In the genomic region with DNA sequence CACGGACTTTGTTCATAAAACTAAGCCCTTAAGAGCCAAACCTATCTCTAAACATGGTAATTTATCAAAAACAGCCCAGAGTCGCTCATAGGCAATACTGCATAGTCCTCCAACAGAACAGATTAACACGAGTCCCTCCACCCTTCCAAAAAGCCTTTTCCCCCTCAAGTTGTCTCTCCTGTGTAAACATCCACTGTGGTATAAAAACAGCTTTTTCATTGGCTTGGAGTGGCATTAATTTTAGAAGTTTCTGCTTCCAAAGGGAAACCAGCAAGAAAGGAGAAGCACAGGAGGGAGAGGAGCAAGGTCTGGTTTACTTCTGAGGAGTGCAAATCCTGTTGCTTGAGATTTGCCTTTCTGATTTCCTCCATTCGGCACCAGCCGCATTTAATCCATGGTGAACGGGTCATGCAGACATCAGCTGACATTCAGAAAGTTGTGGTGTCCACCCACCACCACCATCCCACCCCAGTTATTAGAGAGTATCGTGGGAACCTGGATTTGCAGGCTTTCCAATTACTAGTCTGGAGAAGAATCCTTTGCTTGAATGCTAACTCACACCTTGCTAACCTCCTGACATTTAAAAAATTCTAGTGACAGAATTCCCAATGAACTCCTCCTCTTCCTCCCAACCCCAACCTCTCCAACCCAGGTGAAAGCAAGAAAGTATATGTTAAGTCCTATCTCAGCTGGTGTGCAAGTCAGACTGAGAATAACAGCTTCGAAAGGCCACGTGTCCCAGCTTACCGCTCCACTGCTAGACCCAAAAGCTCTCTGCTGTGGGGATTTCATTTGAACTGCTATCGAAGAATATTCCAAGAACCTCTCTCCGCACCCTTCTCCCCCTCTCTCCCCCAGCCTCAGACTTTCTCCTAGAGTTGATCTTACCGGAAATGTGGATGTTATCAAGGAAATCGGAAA, we compare ENCODE assay signal across 14 cellular contexts. TPM values are rescaled to one million over a fixed set of nuclear protein-coding genes. Genes with fewer than 3 reads are reported as not detected.
DNase-seq lines count a peak whose midpoint lies in the region; ATAC-seq and TF ChIP-seq lines count a peak whose summit lies in the region.
"Had no signal": no experiment of that assay in that cellular context is flagged by ENCODE, and none has a peak within 500 bp of the region (broad histone marks: within the 10 kb centered on the region; RNA-seq: fewer than 3 reads in every experiment).

No MANE protein-coding gene starts in this region.

- ATAC-seq in GM18499 (IDR thresholded peaks at IDR 0.05; ENCODE audit: insufficient read depth, unreplicated experiment) (peak; percentile 62), GM21367 (IDR thresholded peaks at IDR 0.05; ENCODE audit: unreplicated experiment) (peak; percentile 71), HG03060 (IDR thresholded peaks at IDR 0.05; ENCODE audit: low read depth, unreplicated experiment) (peak; percentile 53), SK-N-SH treated with all-trans-retinoic acid at 6 μM for 48 hours (no peak), right lobe of liver (no peak)

- H3K27ac ChIP-seq in colonic mucosa: peak overlapping the region; percentile 16
- no peak overlapping the region for H3K27ac ChIP-seq in right lobe of liver
- H3K27ac ChIP-seq: C4-2B, PC-9 had no signal

- H3K36me3 ChIP-seq in colonic mucosa (no peaks in the 10 kb centered on the region), right lobe of liver (no peaks in the 10 kb centered on the region)
- H3K36me3 ChIP-seq: MG63 had no signal

- TF ChIP-seq POLR2A in right lobe of liver (IDR thresholded peaks at IDR 0.05): no peak

- no peaks in the 10 kb centered on the region for H3K9me3 ChIP-seq in colonic mucosa
- H3K9me3 ChIP-seq in right lobe of liver: no peaks in the 10 kb centered on the region
- H3K9me3 ChIP-seq: MG63 had no signal

- TF ChIP-seq CTCF in colonic mucosa (IDR thresholded peaks at IDR 0.05) (no peak), right lobe of liver (IDR thresholded peaks at IDR 0.05) (no peak)

- H3K9ac ChIP-seq in colonic mucosa (ENCODE audit: low read depth in 2 of 2, low read length in 2 of 2): no peak overlapping the region

- H3K4me3 ChIP-seq in colonic mucosa: no peak overlapping the region
- H3K4me3 ChIP-seq in right lobe of liver: no peak overlapping the region
- H3K4me3 ChIP-seq: MG63, PC-9 had no signal

- intact Hi-C loops in colonic mucosa (cut with DNase I): no loop called here
- intact Hi-C loops in right lobe of liver (cut with DNase I): no loop called here

- 74% methylated on average over 13 of the region's 14 CpGs for WGBS in right lobe of liver (ENCODE audit: insufficient coverage, low coverage, low lambda C conversion rate, missing lambda C conversion rate)

- DNase-seq in colonic mucosa (no peak), OCI-M2 (lab: John Stamatoyannopoulos, UW; ENCODE audit: unreplicated experiment) (no peak), C1 segment of cervical spinal cord (lab: John Stamatoyannopoulos, UW) (no peak), right lobe of liver (no peak)
- DNase-seq: activated CD4-positive, alpha-beta T cell treated with anti-CD3 and anti-CD28 coated beads for 4 hours; amygdala; mesenchymal stem cell; MG63; PC-9 had no signal

- H3K4me1 ChIP-seq in colonic mucosa: no peaks in the 10 kb centered on the region
- peaks cover 0 to 10% (median 1%) of the 10 kb centered on the region in 4 donors for H3K4me1 ChIP-seq in right lobe of liver

- H3K27me3 ChIP-seq in colonic mucosa (no peaks in the 10 kb centered on the region), right lobe of liver (peaks cover 0 to 9% of the 10 kb centered on the region in 2 donors)

TF ChIP-seq in SK-N-SH treated with all-trans-retinoic acid at 6 μM for 48 hours, 23 proteins besides CTCF, POLR2A, EP300 and RAD21:
- TF ChIP-seq ISL1 (CRISPR knock-in tag; IDR thresholded peaks at IDR 0.05) (no peak), ZFP3 (CRISPR knock-in tag; IDR thresholded peaks at IDR 0.05) (no peak), TOX (CRISPR knock-in tag; IDR thresholded peaks at IDR 0.05; ENCODE audit: borderline replicate concordance) (no peak), ZNF8 (CRISPR knock-in tag; IDR thresholded peaks at IDR 0.05) (no peak), ZFP30 (CRISPR knock-in tag; IDR thresholded peaks at IDR 0.05) (no peak), GLIS3 (CRISPR knock-in tag; IDR thresholded peaks at IDR 0.05) (no peak), ESRRG (CRISPR knock-in tag; IDR thresholded peaks at IDR 0.05) (no peak), ARNTL (CRISPR knock-in tag; IDR thresholded peaks at IDR 0.05; ENCODE audit: borderline replicate concordance, low read depth) (no peak)
- TF ChIP-seq, protein P1, sequence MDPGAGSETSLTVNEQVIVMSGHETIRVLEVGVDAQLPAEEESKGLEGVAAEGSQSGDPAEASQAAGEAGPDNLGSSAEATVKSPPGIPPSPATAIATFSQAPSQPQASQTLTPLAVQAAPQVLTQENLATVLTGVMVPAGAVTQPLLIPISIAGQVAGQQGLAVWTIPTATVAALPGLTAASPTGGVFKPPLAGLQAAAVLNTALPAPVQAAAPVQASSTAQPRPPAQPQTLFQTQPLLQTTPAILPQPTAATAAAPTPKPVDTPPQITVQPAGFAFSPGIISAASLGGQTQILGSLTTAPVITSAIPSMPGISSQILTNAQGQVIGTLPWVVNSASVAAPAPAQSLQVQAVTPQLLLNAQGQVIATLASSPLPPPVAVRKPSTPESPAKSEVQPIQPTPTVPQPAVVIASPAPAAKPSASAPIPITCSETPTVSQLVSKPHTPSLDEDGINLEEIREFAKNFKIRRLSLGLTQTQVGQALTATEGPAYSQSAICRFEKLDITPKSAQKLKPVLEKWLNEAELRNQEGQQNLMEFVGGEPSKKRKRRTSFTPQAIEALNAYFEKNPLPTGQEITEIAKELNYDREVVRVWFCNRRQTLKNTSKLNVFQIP (CRISPR knock-in tag; IDR thresholded peaks at IDR 0.05; ENCODE audit: borderline replicate concordance, low read depth): no peak
- TF ChIP-seq, protein P2, sequence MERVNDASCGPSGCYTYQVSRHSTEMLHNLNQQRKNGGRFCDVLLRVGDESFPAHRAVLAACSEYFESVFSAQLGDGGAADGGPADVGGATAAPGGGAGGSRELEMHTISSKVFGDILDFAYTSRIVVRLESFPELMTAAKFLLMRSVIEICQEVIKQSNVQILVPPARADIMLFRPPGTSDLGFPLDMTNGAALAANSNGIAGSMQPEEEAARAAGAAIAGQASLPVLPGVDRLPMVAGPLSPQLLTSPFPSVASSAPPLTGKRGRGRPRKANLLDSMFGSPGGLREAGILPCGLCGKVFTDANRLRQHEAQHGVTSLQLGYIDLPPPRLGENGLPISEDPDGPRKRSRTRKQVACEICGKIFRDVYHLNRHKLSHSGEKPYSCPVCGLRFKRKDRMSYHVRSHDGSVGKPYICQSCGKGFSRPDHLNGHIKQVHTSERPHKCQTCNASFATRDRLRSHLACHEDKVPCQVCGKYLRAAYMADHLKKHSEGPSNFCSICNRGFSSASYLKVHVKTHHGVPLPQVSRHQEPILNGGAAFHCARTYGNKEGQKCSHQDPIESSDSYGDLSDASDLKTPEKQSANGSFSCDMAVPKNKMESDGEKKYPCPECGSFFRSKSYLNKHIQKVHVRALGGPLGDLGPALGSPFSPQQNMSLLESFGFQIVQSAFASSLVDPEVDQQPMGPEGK (CRISPR knock-in tag; IDR thresholded peaks at IDR 0.05; ENCODE audit: borderline replicate concordance): no peak
- TF ChIP-seq, protein P3, sequence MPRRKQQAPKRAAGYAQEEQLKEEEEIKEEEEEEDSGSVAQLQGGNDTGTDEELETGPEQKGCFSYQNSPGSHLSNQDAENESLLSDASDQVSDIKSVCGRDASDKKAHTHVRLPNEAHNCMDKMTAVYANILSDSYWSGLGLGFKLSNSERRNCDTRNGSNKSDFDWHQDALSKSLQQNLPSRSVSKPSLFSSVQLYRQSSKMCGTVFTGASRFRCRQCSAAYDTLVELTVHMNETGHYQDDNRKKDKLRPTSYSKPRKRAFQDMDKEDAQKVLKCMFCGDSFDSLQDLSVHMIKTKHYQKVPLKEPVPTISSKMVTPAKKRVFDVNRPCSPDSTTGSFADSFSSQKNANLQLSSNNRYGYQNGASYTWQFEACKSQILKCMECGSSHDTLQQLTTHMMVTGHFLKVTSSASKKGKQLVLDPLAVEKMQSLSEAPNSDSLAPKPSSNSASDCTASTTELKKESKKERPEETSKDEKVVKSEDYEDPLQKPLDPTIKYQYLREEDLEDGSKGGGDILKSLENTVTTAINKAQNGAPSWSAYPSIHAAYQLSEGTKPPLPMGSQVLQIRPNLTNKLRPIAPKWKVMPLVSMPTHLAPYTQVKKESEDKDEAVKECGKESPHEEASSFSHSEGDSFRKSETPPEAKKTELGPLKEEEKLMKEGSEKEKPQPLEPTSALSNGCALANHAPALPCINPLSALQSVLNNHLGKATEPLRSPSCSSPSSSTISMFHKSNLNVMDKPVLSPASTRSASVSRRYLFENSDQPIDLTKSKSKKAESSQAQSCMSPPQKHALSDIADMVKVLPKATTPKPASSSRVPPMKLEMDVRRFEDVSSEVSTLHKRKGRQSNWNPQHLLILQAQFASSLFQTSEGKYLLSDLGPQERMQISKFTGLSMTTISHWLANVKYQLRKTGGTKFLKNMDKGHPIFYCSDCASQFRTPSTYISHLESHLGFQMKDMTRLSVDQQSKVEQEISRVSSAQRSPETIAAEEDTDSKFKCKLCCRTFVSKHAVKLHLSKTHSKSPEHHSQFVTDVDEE (CRISPR knock-in tag; IDR thresholded peaks at IDR 0.05): no peak
- TF ChIP-seq, protein P4, sequence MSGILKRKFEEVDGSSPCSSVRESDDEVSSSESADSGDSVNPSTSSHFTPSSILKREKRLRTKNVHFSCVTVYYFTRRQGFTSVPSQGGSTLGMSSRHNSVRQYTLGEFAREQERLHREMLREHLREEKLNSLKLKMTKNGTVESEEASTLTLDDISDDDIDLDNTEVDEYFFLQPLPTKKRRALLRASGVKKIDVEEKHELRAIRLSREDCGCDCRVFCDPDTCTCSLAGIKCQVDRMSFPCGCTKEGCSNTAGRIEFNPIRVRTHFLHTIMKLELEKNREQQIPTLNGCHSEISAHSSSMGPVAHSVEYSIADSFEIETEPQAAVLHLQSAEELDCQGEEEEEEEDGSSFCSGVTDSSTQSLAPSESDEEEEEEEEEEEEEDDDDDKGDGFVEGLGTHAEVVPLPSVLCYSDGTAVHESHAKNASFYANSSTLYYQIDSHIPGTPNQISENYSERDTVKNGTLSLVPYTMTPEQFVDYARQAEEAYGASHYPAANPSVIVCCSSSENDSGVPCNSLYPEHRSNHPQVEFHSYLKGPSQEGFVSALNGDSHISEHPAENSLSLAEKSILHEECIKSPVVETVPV (CRISPR knock-in tag; IDR thresholded peaks at IDR 0.05): no peak

RNA-seq across cellular contexts. Expression of a gene that starts 17.8 kb away (rescaled TPM):
- total RNA-seq in colonic mucosa (10 to 100 TPM; 22.9 to 27.1 TPM), right lobe of liver (under 1 TPM; 0.06 to 0.80 (median 0.37) TPM)
- total RNA-seq: PC-9 had no signal

Comparison
In these comparisons a context has a peak if more than half of its experiments do, and no peak if none do; other contexts are left out.
1. ATAC-seq: peak in GM18499 (single experiment), GM21367 (single experiment) and HG03060 (single experiment); none in SK-N-SH treated with all-trans-retinoic acid at 6 μM for 48 hours (single experiment) and right lobe of liver (0 of 4).
2. RNA of a gene that starts 17.8 kb away (total RNA-seq): 22.9 to 27.1 TPM in colonic mucosa; 0.06 to 0.80 TPM in right lobe of liver; every median in the first group is over 10 times any median in the second.